Comparison of ENCODE assay signal across 1 cellular context in genomic region chr14:92644601-92645515, GRCh38.
TF ChIP-seq lines count a peak whose summit lies in the region.

No MANE protein-coding gene starts in this region.

TF ChIP-seq in HCT116, 20 proteins besides CTCF, POLR2A, EP300 and RAD21 (continued from another document):
- TF ChIP-seq TCF7L2 (IDR thresholded peaks at IDR 0.05; ENCODE audit: borderline replicate concordance, extremely low read depth, insufficient read depth, insufficient read length) (no peak), ZNF274 (IDR thresholded peaks at IDR 0.05; ENCODE audit: low read depth, low read length) (no peak), ATF3 (IDR thresholded peaks at IDR 0.05) (no peak), YY1 (IDR thresholded peaks at IDR 0.05; ENCODE audit: extremely low read depth, insufficient replicate concordance, low read depth, low read length) (no peak), SRF (IDR thresholded peaks at IDR 0.05; ENCODE audit: low read depth) (no peak), SIN3A (IDR thresholded peaks at IDR 0.05; ENCODE audit: low read depth) (no peak), JUND (IDR thresholded peaks at IDR 0.05) (no peak)
